9 cellular contexts compared by ENCODE assay signal in genomic region chr9:95264954-95265615, GRCh38. TPM values are rescaled to one million over a fixed set of nuclear protein-coding genes. Genes with fewer than 3 reads are reported as not detected.
DNase-seq lines count a peak whose midpoint lies in the region; ATAC-seq and TF ChIP-seq lines count a peak whose summit lies in the region.
"Had no signal": no experiment of that assay in that cellular context is flagged by ENCODE, and none has a peak within 500 bp of the region (broad histone marks: within the 10 kb centered on the region; RNA-seq: fewer than 3 reads in every experiment).

No MANE protein-coding gene starts in this region.

- peaks cover 12% of the 10 kb centered on the region for H3K4me1 ChIP-seq in colonic mucosa
- H3K4me1 ChIP-seq in CD4-positive, alpha-beta memory T cell (ENCODE audit: insufficient read depth, low read length): no peaks in the 10 kb centered on the region

- intact Hi-C loops in colonic mucosa (cut with DNase I): no loop called here
- intact Hi-C loops in CD4-positive, alpha-beta memory T cell (cut with micrococcal nuclease): loop anchor here (10.0 kb wide), 1 partner anchor 800 kb away; no protein-coding TSS in a partner anchor

- H3K9me3 Mint-ChIP-seq in neural crest cell: no peaks in the 10 kb centered on the region
- H3K9me3 Mint-ChIP-seq in CD4-positive, alpha-beta memory T cell: no peaks in the 10 kb centered on the region
- H3K9me3 Mint-ChIP-seq: activated naive CD4-positive, alpha-beta T cell treated with anti-CD3 and anti-CD28 coated beads, Interleukin-2, amount 50 U/mL, for 72 hours had no signal

- POLR2A ChIA-PET in CD4-positive, alpha-beta memory T cell (lab: Charles Lee; ENCODE audit: partially characterized antibody): no interaction called here

- no peak overlapping the region for H3K4me3 ChIP-seq in colonic mucosa
- H3K4me3 ChIP-seq in CD4-positive, alpha-beta memory T cell (ENCODE audit: low read length in 2 of 2): no peak overlapping the region

- H3K9me3 ChIP-seq in colonic mucosa: no peaks in the 10 kb centered on the region
- no peaks in the 10 kb centered on the region for H3K9me3 ChIP-seq in CD4-positive, alpha-beta memory T cell (ENCODE audit: control insufficient read depth in 1 of 2, low read length in 2 of 2)

- H3K4me3 Mint-ChIP-seq in neural crest cell: no peak overlapping the region
- H3K4me3 Mint-ChIP-seq in CD4-positive, alpha-beta memory T cell: no peak overlapping the region

- no peak for ATAC-seq in GM19035 (IDR thresholded peaks at IDR 0.05; ENCODE audit: unreplicated experiment)
- ATAC-seq: activated naive CD4-positive, alpha-beta T cell treated with anti-CD3 and anti-CD28 coated beads, Interleukin-2, amount 50 U/mL, for 72 hours had no signal

- no peak overlapping the region for H3K27ac Mint-ChIP-seq in neural crest cell (ENCODE audit: unreplicated experiment)
- H3K27ac Mint-ChIP-seq in CD4-positive, alpha-beta memory T cell: no peak overlapping the region
- H3K27ac Mint-ChIP-seq: activated naive CD4-positive, alpha-beta T cell treated with anti-CD3 and anti-CD28 coated beads, Interleukin-2, amount 50 U/mL, for 72 hours had no signal

- H3K27me3 Mint-ChIP-seq in neural crest cell (ENCODE audit: low read depth): no peaks in the 10 kb centered on the region
- no peaks in the 10 kb centered on the region for H3K27me3 Mint-ChIP-seq in CD4-positive, alpha-beta memory T cell

- H3K4me1 Mint-ChIP-seq in neural crest cell: peaks cover 31% of the 10 kb centered on the region
- peaks cover 0 to 9% (median 6%) of the 10 kb centered on the region in 4 donors for H3K4me1 Mint-ChIP-seq in CD4-positive, alpha-beta memory T cell

- H3K36me3 ChIP-seq in colonic mucosa: no peaks in the 10 kb centered on the region
- H3K36me3 ChIP-seq in CD4-positive, alpha-beta memory T cell (ENCODE audit: insufficient read depth, low read length): no peaks in the 10 kb centered on the region

- peak; percentile 24 for TF ChIP-seq CTCF in colonic mucosa (IDR thresholded peaks at IDR 0.05)
- TF ChIP-seq CTCF in neural crest cell (conservative IDR thresholded peaks at IDR 0.05): peak; percentile 46

- H3K36me3 Mint-ChIP-seq in neural crest cell (ENCODE audit: low read depth): no peaks in the 10 kb centered on the region
- H3K36me3 Mint-ChIP-seq in CD4-positive, alpha-beta memory T cell: no peaks in the 10 kb centered on the region
- H3K36me3 Mint-ChIP-seq: activated naive CD4-positive, alpha-beta T cell treated with anti-CD3 and anti-CD28 coated beads, Interleukin-2, amount 50 U/mL, for 72 hours had no signal

- H3K27ac ChIP-seq in colonic mucosa: no peak overlapping the region
- H3K27ac ChIP-seq in CD4-positive, alpha-beta memory T cell (ENCODE audit: low read depth, low read length): no peak overlapping the region

- H3K27me3 ChIP-seq in colonic mucosa: no peaks in the 10 kb centered on the region
- H3K27me3 ChIP-seq in CD4-positive, alpha-beta memory T cell (ENCODE audit: insufficient read depth, low read length): no peaks in the 10 kb centered on the region

- CTCF ChIA-PET in CD4-positive, alpha-beta memory T cell (lab: Charles Lee; ENCODE audit: partially characterized antibody): interaction anchor here (0.8 to 1.5 kb wide), 2 partner anchors 8 to 953 kb away, joined by 3 to 4 read pairs; no protein-coding TSS in a partner anchor

- no peak overlapping the region for H3K9ac ChIP-seq in colonic mucosa (ENCODE audit: low read depth in 2 of 2, low read length in 2 of 2)

- DNase-seq in Daoy (ENCODE audit: low read depth) (peak; percentile 19), NAMALWA (ENCODE audit: low spot score) (peak; percentile 24), colonic mucosa (no peak), neural crest cell (ENCODE audit: low read depth, low spot score) (no peak), DMS153 (lab: John Stamatoyannopoulos, UW) (no peak)
- no peak for DNase-seq in CD4-positive, alpha-beta memory T cell
- no peak for DNase-seq in activated naive CD4-positive, alpha-beta T cell treated with Interleukin-2 at 50 U/mL for 16 hours

RNA-seq across cellular contexts. Expression of gene FANCC, which starts 52.4 kb away (rescaled TPM):
- 8.5 and 23.9 TPM in 2 replicates for total RNA-seq in Daoy (2014; rRNA removed; shearing (Covaris generic))
- total RNA-seq in colonic mucosa: 10 to 100 TPM; 10.5 to 23.6 TPM
- total RNA-seq in neural crest cell: 24.5 and 24.6 TPM in 2 replicates
- 1 to 10 TPM; 4.4 to 4.9 TPM for total RNA-seq in CD4-positive, alpha-beta memory T cell
- polyA plus RNA-seq in CD4-positive, alpha-beta memory T cell: 1 to 10 TPM in 1 of 2 donors, under 1 TPM in 1; 0.77 to 2.8 TPM

Comparison
In these comparisons a context has a peak if more than half of its experiments do, and no peak if none do; other contexts are left out.
1. DNase-seq: peak in Daoy (single experiment) and NAMALWA (single experiment); none in colonic mucosa (single experiment), neural crest cell (single experiment), CD4-positive, alpha-beta memory T cell (0 of 5), DMS153 (single experiment) and activated naive CD4-positive, alpha-beta T cell treated with Interleukin-2 at 50 U/mL for 16 hours (single experiment).